In the genomic region with DNA sequence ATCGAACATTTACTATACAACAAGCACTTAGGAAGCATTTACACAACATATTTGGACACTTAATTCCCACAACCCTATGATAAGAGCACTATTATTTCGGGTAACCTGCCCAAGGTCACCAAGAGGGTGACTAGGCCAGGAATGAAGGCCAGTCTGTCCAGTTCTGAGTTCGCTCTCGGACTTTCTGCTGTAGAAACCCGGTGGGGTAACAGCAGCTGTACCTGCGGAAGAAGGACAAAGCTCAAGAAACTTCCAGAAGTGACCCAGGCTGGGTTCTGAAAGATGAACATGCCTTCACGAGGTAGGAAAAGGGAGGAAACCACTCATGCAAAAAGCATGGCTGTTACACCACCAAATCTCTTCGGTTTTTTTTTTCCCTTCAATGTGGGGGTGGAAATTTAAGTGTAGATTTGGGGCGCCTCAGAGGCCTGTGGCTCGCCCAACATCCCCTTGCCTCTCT, we compare ENCODE assay signal across 8 cellular contexts. TPM values are rescaled to one million over a fixed set of nuclear protein-coding genes. Genes with fewer than 3 reads are reported as not detected.
DNase-seq lines count a peak whose midpoint lies in the region; ATAC-seq and TF ChIP-seq lines count a peak whose summit lies in the region.

No MANE protein-coding gene starts in this region.

- ATAC-seq in memory B cell (ENCODE audit: low read depth): no peak

- H3K4me3 ChIP-seq in HUES48 (ENCODE audit: low read depth, low read length) (peak overlapping the region; percentile 67), brain microvascular endothelial cell (ENCODE audit: low read depth, low read length) (peak overlapping the region; percentile 76), uterus (peak overlapping the region; percentile 53 to 55)

- peak overlapping the region; percentile 90 for H3K4me3 Mint-ChIP-seq in memory B cell

- peaks cover 8% of the 10 kb centered on the region for H3K4me1 Mint-ChIP-seq in memory B cell

- H3K9me3 Mint-ChIP-seq in memory B cell: no peaks in the 10 kb centered on the region

- H3K27me3 ChIP-seq in HUES48 (ENCODE audit: control insufficient read depth, insufficient read depth, low read length) (no peaks in the 10 kb centered on the region), brain microvascular endothelial cell (replicated peaks) (no peaks in the 10 kb centered on the region), uterus (no peaks in the 10 kb centered on the region)

- H3K36me3 Mint-ChIP-seq in memory B cell: no peaks in the 10 kb centered on the region

- H3K9me3 ChIP-seq in HUES48 (ENCODE audit: control insufficient read depth, insufficient read depth, low read length) (no peaks in the 10 kb centered on the region), uterus (no peaks in the 10 kb centered on the region)

- peak overlapping the region; percentile 64 for H3K9ac ChIP-seq in HUES48 (ENCODE audit: low read depth, low read length)

- DNase-seq in A172 (ENCODE audit: low spot score) (peak; percentile 4), brain microvascular endothelial cell (peak; percentile 1), memory B cell (ENCODE audit: low spot score in 2 of 2) (no peak), uterus (no peak), NCI-H345 (lab: John Stamatoyannopoulos, UW) (no peak), NCI-H2081 (lab: John Stamatoyannopoulos, UW) (no peak), NCI-H146 treated with DMSO at 0.1 percent for 48 hours (lab: John Stamatoyannopoulos, UW; ENCODE audit: unreplicated experiment) (no peak)

- no peak for TF ChIP-seq POLR2A in uterus (IDR thresholded peaks at IDR 0.05)

- no peaks in the 10 kb centered on the region for H3K36me3 ChIP-seq in HUES48 (ENCODE audit: control insufficient read depth, insufficient read depth, low read length)
- no peaks in the 10 kb centered on the region for H3K36me3 ChIP-seq in brain microvascular endothelial cell (replicated peaks)
- no peaks in the 10 kb centered on the region for H3K36me3 ChIP-seq in uterus

- intact Hi-C loops in uterus (cut with DNase I; ENCODE audit: low total_unique reads): loop anchor here (5.0 kb wide), 1 partner anchor 1445 kb away; no protein-coding TSS in a partner anchor

- H3K27ac ChIP-seq in HUES48 (ENCODE audit: low read depth, low read length): peak overlapping the region; percentile 79
- H3K27ac ChIP-seq in brain microvascular endothelial cell: peak overlapping the region; percentile 61
- H3K27ac ChIP-seq in uterus: peak overlapping the region; percentile 76 to 84

- TF ChIP-seq CTCF in brain microvascular endothelial cell (IDR thresholded peaks at IDR 0.05; ENCODE audit: low read depth, low read length, missing control alignments) (no peak), uterus (IDR thresholded peaks at IDR 0.05) (no peak)

- H3K4me1 ChIP-seq in HUES48 (ENCODE audit: control insufficient read depth, insufficient read depth, low read length) (peaks cover 7% of the 10 kb centered on the region), uterus (peaks cover 0 to 4% of the 10 kb centered on the region in 2 donors)

- in situ Hi-C loops in brain microvascular endothelial cell (cut with HindIII; ENCODE audit: low pct_ligation_motif_present, low sequenced_read_pairs): no loop called here

- H3K27ac Mint-ChIP-seq in memory B cell: peak overlapping the region; percentile 94

- no peaks in the 10 kb centered on the region for H3K27me3 Mint-ChIP-seq in memory B cell

RNA-seq across cellular contexts. Expression of a gene that starts 10.8 kb away (rescaled TPM):
- total RNA-seq in A172 (2014; rRNA removed; shearing (Covaris generic)): not detected in 2 replicates
- not detected for total RNA-seq in uterus

RNA-seq across cellular contexts. Expression of a gene that starts 14.7 kb away (rescaled TPM):
- 1.3 and 1.4 TPM in 2 replicates for total RNA-seq in A172 (2014; rRNA removed; shearing (Covaris generic))
- total RNA-seq in uterus: 1 to 10 TPM in 3 of 4 donors, not detected in 1; 1.2 to 4.1 (median 1.5) TPM

RNA-seq across cellular contexts. Expression of a gene that starts 23.8 kb away (rescaled TPM):
- total RNA-seq in A172 (2014; rRNA removed; shearing (Covaris generic)): under 0.01 TPM in 2 replicates
- total RNA-seq in uterus: 1,000 to 10,000 TPM in 1 of 4 donors, under 1 TPM in 3; under 0.01 to 2,308 (median under 0.01) TPM

RNA-seq across cellular contexts. Expression of a gene that starts 25.1 kb away (rescaled TPM):
- total RNA-seq in A172 (2014; rRNA removed; shearing (Covaris generic)): under 0.01 TPM in 2 replicates
- over 10,000 TPM in 1 of 4 donors, under 1 TPM in 3; under 0.01 to 24,687 (median under 0.01) TPM for total RNA-seq in uterus

RNA-seq across cellular contexts. Expression of a gene that starts 51.3 kb away (rescaled TPM):
- 136 and 156 TPM in 2 replicates for total RNA-seq in A172 (2014; rRNA removed; shearing (Covaris generic))
- total RNA-seq in uterus: 100 to 1,000 TPM in 1 of 4 donors, 10 to 100 TPM in 3; 29.6 to 211 (median 41.2) TPM

Comparison
In these comparisons a context has a peak if more than half of its experiments do, and no peak if none do; other contexts are left out.
1. DNase-seq: peak in A172 (single experiment) and brain microvascular endothelial cell (single experiment); none in memory B cell (0 of 2), uterus (0 of 2), NCI-H345 (single experiment), NCI-H2081 (0 of 2) and NCI-H146 treated with DMSO at 0.1 percent for 48 hours (single experiment).
2. Peak in every context shown above with its lines, with median percentiles within 50 percentile points of each other: H3K27ac ChIP-seq and H3K4me3 ChIP-seq.